In the genomic region with DNA sequence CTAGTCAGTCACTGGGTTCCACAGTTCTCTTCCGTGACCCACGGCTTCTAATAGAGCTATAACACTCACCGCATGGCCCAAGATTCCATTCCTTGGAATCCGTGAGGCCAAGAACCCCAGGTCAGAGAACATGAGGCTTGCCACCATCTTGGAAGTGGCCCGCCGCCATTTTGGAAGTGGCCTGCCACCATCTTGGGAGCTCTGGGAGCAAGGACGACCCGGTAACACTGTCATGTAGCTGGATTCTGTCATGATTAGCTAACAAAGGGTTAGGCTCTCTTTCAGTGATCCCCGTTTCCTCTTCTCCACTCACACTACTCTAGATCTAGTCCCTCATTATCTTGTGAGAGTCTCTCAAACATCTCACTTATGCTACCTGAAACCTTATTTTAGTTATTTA, we compare ENCODE assay signal across 6 cellular contexts.
A peak's percentile ranks its signal among the peaks of the same experiment; 100 is the strongest.
DNase-seq lines count a peak whose midpoint lies in the region; ATAC-seq and TF ChIP-seq lines count a peak whose summit lies in the region.
"Not testable (repeated sequence)": the region's sequence is repeated elsewhere in the genome, so short reads cannot be mapped to it uniquely, and the experiment has no call there.

No MANE protein-coding gene starts in this region.

- not testable (repeated sequence) for H4K20me1 ChIP-seq in PC-3 (ENCODE audit: low read length)

- H3K4me1 Mint-ChIP-seq in activated T-helper 17 cell treated with anti-CD3 and anti-CD28 coated beads, Interleukin-2, amount 50 U/mL, for 72 hours: peaks cover 42% of the 10 kb centered on the region
- H3K4me1 Mint-ChIP-seq in dendritic cell treated with granulocyte-macrophage colony-stimulating factor and Interleukin-4, amounts not matched to agents 40 ng/mL and 50 ng/mL, for 4 days (ENCODE audit: low read depth): peaks cover 68% of the 10 kb centered on the region
- peaks cover 33 to 35% of the 10 kb centered on the region in 2 donors for H3K4me1 Mint-ChIP-seq in natural killer cell treated with Interleukin-12 subunit alpha and Interleukin-12 subunit beta and Interleukin-15 and Interleukin-18, amount 100 ng/mL, for 72 hours (ENCODE audit: low read depth in 2 of 2)
- H3K4me1 Mint-ChIP-seq in stimulated activated naive B cell treated with anti-CD40 and anti-IgM and Interleukin-4, amounts not matched to agents 10 μg/mL and 1 μg/mL and 100 μg/mL, for 72 hours: peaks cover 33 to 45% of the 10 kb centered on the region in 2 donors

- not testable (repeated sequence) for DNase-seq in PC-3; natural killer cell treated with Interleukin-12 subunit alpha and Interleukin-12 subunit beta and Interleukin-15 and Interleukin-18, amount 100 ng/mL, for 72 hours (ENCODE audit: low spot score); psoas muscle; stimulated activated naive B cell treated with anti-CD40 and anti-IgM and Interleukin-4, amounts not matched to agents 10 μg/mL and 1 μg/mL and 100 μg/mL, for 72 hours

- 97 to 98% (median 98%) methylated on average over 7 to 9 of the region's 9 CpGs for WGBS in psoas muscle, 3 donors

- H3K9me3 Mint-ChIP-seq in activated T-helper 17 cell treated with anti-CD3 and anti-CD28 coated beads, Interleukin-2, amount 50 U/mL, for 72 hours; dendritic cell treated with granulocyte-macrophage colony-stimulating factor and Interleukin-4, amounts not matched to agents 40 ng/mL and 50 ng/mL, for 4 days; natural killer cell treated with Interleukin-12 subunit alpha and Interleukin-12 subunit beta and Interleukin-15 and Interleukin-18, amount 100 ng/mL, for 72 hours; stimulated activated naive B cell treated with anti-CD40 and anti-IgM and Interleukin-4, amounts not matched to agents 10 μg/mL and 1 μg/mL and 100 μg/mL, for 72 hours: not testable (repeated sequence)

- not testable (repeated sequence) for H2AFZ ChIP-seq in PC-3 (ENCODE audit: low read length)

- BruUV-seq in PC-3 (replicated peaks; lab: Mats Ljungman, UMichigan): not testable (repeated sequence)

- not testable (repeated sequence) for H3K36me3 Mint-ChIP-seq in activated T-helper 17 cell treated with anti-CD3 and anti-CD28 coated beads, Interleukin-2, amount 50 U/mL, for 72 hours (ENCODE audit: low read depth); natural killer cell treated with Interleukin-12 subunit alpha and Interleukin-12 subunit beta and Interleukin-15 and Interleukin-18, amount 100 ng/mL, for 72 hours
- peaks cover 16% of the 10 kb centered on the region for H3K36me3 Mint-ChIP-seq in dendritic cell treated with granulocyte-macrophage colony-stimulating factor and Interleukin-4, amounts not matched to agents 40 ng/mL and 50 ng/mL, for 4 days (ENCODE audit: low read depth)
- peaks cover 7 to 13% of the 10 kb centered on the region in 2 donors for H3K36me3 Mint-ChIP-seq in stimulated activated naive B cell treated with anti-CD40 and anti-IgM and Interleukin-4, amounts not matched to agents 10 μg/mL and 1 μg/mL and 100 μg/mL, for 72 hours

- peaks cover 33% of the 10 kb centered on the region for H3K4me1 ChIP-seq in PC-3 (ENCODE audit: insufficient read depth, low read length)
- H3K4me1 ChIP-seq in psoas muscle: peaks cover 37% of the 10 kb centered on the region

- not testable (repeated sequence) for H3K27me3 Mint-ChIP-seq in activated T-helper 17 cell treated with anti-CD3 and anti-CD28 coated beads, Interleukin-2, amount 50 U/mL, for 72 hours; dendritic cell treated with granulocyte-macrophage colony-stimulating factor and Interleukin-4, amounts not matched to agents 40 ng/mL and 50 ng/mL, for 4 days; natural killer cell treated with Interleukin-12 subunit alpha and Interleukin-12 subunit beta and Interleukin-15 and Interleukin-18, amount 100 ng/mL, for 72 hours; stimulated activated naive B cell treated with anti-CD40 and anti-IgM and Interleukin-4, amounts not matched to agents 10 μg/mL and 1 μg/mL and 100 μg/mL, for 72 hours

- not testable (repeated sequence) for ATAC-seq in PC-3; activated T-helper 17 cell treated with anti-CD3 and anti-CD28 coated beads, Interleukin-2, amount 50 U/mL, for 72 hours (replicated peaks); natural killer cell treated with Interleukin-12 subunit alpha and Interleukin-12 subunit beta and Interleukin-15 and Interleukin-18, amount 100 ng/mL, for 72 hours; psoas muscle; stimulated activated naive B cell treated with anti-CD40 and anti-IgM and Interleukin-4, amounts not matched to agents 10 μg/mL and 1 μg/mL and 100 μg/mL, for 72 hours (replicated peaks)

- H3K9me2 ChIP-seq in PC-3 (replicated peaks; ENCODE audit: low read length): not testable (repeated sequence)

- H3K9ac ChIP-seq in PC-3 (ENCODE audit: low read length): not testable (repeated sequence)

- H3K36me3 ChIP-seq in PC-3 (ENCODE audit: low read depth, low read length); psoas muscle (ENCODE audit: insufficient read depth in 1 of 2, low read depth in 1 of 2): not testable (repeated sequence)

- POLR2A ChIA-PET in PC-3 (lab: Charles Lee; ENCODE audit: unreplicated experiment): not testable (repeated sequence)

- intact Hi-C loops in PC-3 (cut with micrococcal nuclease); dendritic cell treated with granulocyte-macrophage colony-stimulating factor and Interleukin-4, amounts not matched to agents 40 ng/mL and 50 ng/mL, for 4 days (cut with micrococcal nuclease); psoas muscle (cut with DNase I): not testable (repeated sequence)

- H3K27ac ChIP-seq in PC-3 (ENCODE audit: low read length) (peak overlapping the region; percentile 99), psoas muscle (peak overlapping the region; percentile 73)

- not testable (repeated sequence) for H3F3A ChIP-seq in PC-3 (ENCODE audit: low read length, unreplicated experiment)

- not testable (repeated sequence) for H3K4me3 ChIP-seq in PC-3 (ENCODE audit: low read length); psoas muscle

- CTCF ChIA-PET in PC-3 (lab: Charles Lee): not testable (repeated sequence)

- H3K79me2 ChIP-seq in PC-3 (ENCODE audit: low read length): peaks cover 11% of the 10 kb centered on the region; the same call in 1 of the 2 replicates

- H3K27ac Mint-ChIP-seq in activated T-helper 17 cell treated with anti-CD3 and anti-CD28 coated beads, Interleukin-2, amount 50 U/mL, for 72 hours: peak overlapping the region; percentile 32
- peak overlapping the region; percentile 77 for H3K27ac Mint-ChIP-seq in dendritic cell treated with granulocyte-macrophage colony-stimulating factor and Interleukin-4, amounts not matched to agents 40 ng/mL and 50 ng/mL, for 4 days
- H3K27ac Mint-ChIP-seq in natural killer cell treated with Interleukin-12 subunit alpha and Interleukin-12 subunit beta and Interleukin-15 and Interleukin-18, amount 100 ng/mL, for 72 hours: peak overlapping the region; percentile 2 to 38
- H3K27ac Mint-ChIP-seq in stimulated activated naive B cell treated with anti-CD40 and anti-IgM and Interleukin-4, amounts not matched to agents 10 μg/mL and 1 μg/mL and 100 μg/mL, for 72 hours: peak overlapping the region; percentile 21

- not testable (repeated sequence) for H3K27me3 ChIP-seq in PC-3 (ENCODE audit: low read length); psoas muscle (ENCODE audit: insufficient read depth in 3 of 3, low read length in 2 of 3)

- H3K9me3 ChIP-seq in PC-3 (ENCODE audit: low read length); psoas muscle: not testable (repeated sequence)

- not testable (repeated sequence) for TF ChIP-seq CTCF in PC-3 (conservative IDR thresholded peaks at IDR 0.05; ENCODE audit: low read depth, low read length); psoas muscle (IDR thresholded peaks at IDR 0.05)

- H3K4me2 ChIP-seq in PC-3 (ENCODE audit: low read length): not testable (repeated sequence)

- not testable (repeated sequence) for H3K4me3 Mint-ChIP-seq in activated T-helper 17 cell treated with anti-CD3 and anti-CD28 coated beads, Interleukin-2, amount 50 U/mL, for 72 hours; dendritic cell treated with granulocyte-macrophage colony-stimulating factor and Interleukin-4, amounts not matched to agents 40 ng/mL and 50 ng/mL, for 4 days; natural killer cell treated with Interleukin-12 subunit alpha and Interleukin-12 subunit beta and Interleukin-15 and Interleukin-18, amount 100 ng/mL, for 72 hours; stimulated activated naive B cell treated with anti-CD40 and anti-IgM and Interleukin-4, amounts not matched to agents 10 μg/mL and 1 μg/mL and 100 μg/mL, for 72 hours

Comparison
In these comparisons a context has a peak if more than half of its experiments do, and no peak if none do; other contexts are left out.
1. H3K27ac Mint-ChIP-seq: peak in every context shown above with its lines; median percentile 77 in dendritic cell treated with granulocyte-macrophage colony-stimulating factor and Interleukin-4, amounts not matched to agents 40 ng/mL and 50 ng/mL, for 4 days; 32 in activated T-helper 17 cell treated with anti-CD3 and anti-CD28 coated beads, Interleukin-2, amount 50 U/mL, for 72 hours; 21 in stimulated activated naive B cell treated with anti-CD40 and anti-IgM and Interleukin-4, amounts not matched to agents 10 μg/mL and 1 μg/mL and 100 μg/mL, for 72 hours; 20 in natural killer cell treated with Interleukin-12 subunit alpha and Interleukin-12 subunit beta and Interleukin-15 and Interleukin-18, amount 100 ng/mL, for 72 hours.